ENCODE assay signal across 20 cellular contexts in genomic region chr6:104710543-104711335, GRCh38.
DNase-seq lines count a peak whose midpoint lies in the region; ATAC-seq, FAIRE-seq and TF ChIP-seq lines count a peak whose summit lies in the region.
"Had no signal": no experiment of that assay in that cellular context is flagged by ENCODE, and none has a peak within 500 bp of the region (broad histone marks: within the 10 kb centered on the region; RNA-seq: fewer than 3 reads in every experiment).

No MANE protein-coding gene starts in this region.

- H3K4me2 ChIP-seq in A549 (peak overlapping the region; percentile 45), PC-3 (ENCODE audit: low read length) (peak overlapping the region; percentile 32)

- no peak for FAIRE-seq in A549 (lab: Jason Lieb, UNC)
- FAIRE-seq: GM12891, K562, small intestine had no signal

- H3K4me3 ChIP-seq in A549 (no peak overlapping the region), PC-3 (ENCODE audit: low read length) (no peak overlapping the region), right cardiac atrium (ENCODE audit: low read length) (no peak overlapping the region), heart right ventricle (no peak overlapping the region)
- H3K4me3 ChIP-seq: adrenal gland, K562, MG63, mucosa of descending colon had no signal

- BruUV-seq in PC-3 (replicated peaks; lab: Mats Ljungman, UMichigan), result no TSS peak

- H3K4me1 ChIP-seq in A549, result peaks cover 16% of the 10 kb centered on the region; the same call in 2 of the 3 replicates
- H3K4me1 ChIP-seq in PC-3 (ENCODE audit: insufficient read depth, low read length), result peaks cover 25% of the 10 kb centered on the region
- no peaks in the 10 kb centered on the region for H3K4me1 ChIP-seq in right cardiac atrium (ENCODE audit: control insufficient read depth, insufficient read depth, low read length)
- peaks cover 0 to 6% (median 0%) of the 10 kb centered on the region in 9 donors for H3K4me1 ChIP-seq in heart right ventricle
- H3K4me1 ChIP-seq: adrenal gland had no signal

- no peak for TF ChIP-seq CTCF in A549 (IDR thresholded peaks at IDR 0.05)
- no peak for TF ChIP-seq CTCF in PC-3 (conservative IDR thresholded peaks at IDR 0.05; ENCODE audit: low read depth, low read length)
- TF ChIP-seq CTCF in heart right ventricle (IDR thresholded peaks at IDR 0.05), result no peak

- no peaks in the 10 kb centered on the region for H3K27me3 ChIP-seq in PC-3 (ENCODE audit: low read length)
- no peaks in the 10 kb centered on the region for H3K27me3 ChIP-seq in right cardiac atrium (ENCODE audit: control insufficient read depth, insufficient read depth)
- no peaks in the 10 kb centered on the region for H3K27me3 ChIP-seq in heart right ventricle
- H3K27me3 ChIP-seq: adrenal gland, MG63 had no signal

- peak overlapping the region; percentile 16; the same call in 1 of the 2 replicates for H3K9ac ChIP-seq in PC-3 (ENCODE audit: low read length)

- POLR2A ChIA-PET in A549 (lab: Yijun Ruan, JAX) (no interaction called here), PC-3 (lab: Charles Lee; ENCODE audit: unreplicated experiment) (no interaction called here)

- no peaks in the 10 kb centered on the region for H4K20me1 ChIP-seq in PC-3 (ENCODE audit: low read length)

- no peak overlapping the region for H2AFZ ChIP-seq in PC-3 (ENCODE audit: low read length)

- H3K36me3 ChIP-seq in PC-3 (ENCODE audit: low read depth, low read length) (no peaks in the 10 kb centered on the region), heart right ventricle (no peaks in the 10 kb centered on the region)
- H3K36me3 ChIP-seq: adrenal gland, MG63 had no signal

- TF ChIP-seq RAD21 in A549 (conservative IDR thresholded peaks at IDR 0.05 in 1 of 2, IDR thresholded peaks at IDR 0.05 in 1 of 2), result no peak

- H3K9me3 ChIP-seq in A549 (no peaks in the 10 kb centered on the region), PC-3 (ENCODE audit: low read length) (no peaks in the 10 kb centered on the region), right cardiac atrium (ENCODE audit: control insufficient read depth, low read length) (no peaks in the 10 kb centered on the region), heart right ventricle (peaks cover 0 to 10% (median 0%) of the 10 kb centered on the region in 11 donors)
- H3K9me3 ChIP-seq: adrenal gland, MG63, mucosa of descending colon had no signal

- no peak for TF ChIP-seq EP300 in A549 (IDR thresholded peaks at IDR 0.05)

- H3K27ac ChIP-seq in A549, result no peak overlapping the region
- H3K27ac ChIP-seq in PC-3 (ENCODE audit: low read length), result peak overlapping the region; percentile 71
- no peak overlapping the region for H3K27ac ChIP-seq in right cardiac atrium (ENCODE audit: low read length)
- no peak overlapping the region for H3K27ac ChIP-seq in heart right ventricle
- H3K27ac ChIP-seq: adrenal gland had no signal

- ATAC-seq in A549 (peak; percentile 24 to 43; a peak in 4 of 6 replicates), PC-3 (peak; percentile 37; the same call in 1 of the 2 replicates), right cardiac atrium (no peak), heart right ventricle (no peak)
- ATAC-seq: CD8-positive, alpha-beta T cell; Right ventricle myocardium inferior had no signal

- TF ChIP-seq POLR2A in A549 (IDR thresholded peaks at IDR 0.05; ENCODE audit: low read length), result no peak

- H3K9me2 ChIP-seq in PC-3 (replicated peaks; ENCODE audit: low read length), result no peaks in the 10 kb centered on the region

- WGBS in A549 (ENCODE audit: missing lambda C conversion rate), result 49% methylated on average over 4 of the region's 4 CpGs
- WGBS in right cardiac atrium, result 88% methylated on average over 4 of the region's 4 CpGs
- 88 to 89% methylated on average over 4 of the region's 4 CpGs for WGBS in heart right ventricle, 2 donors

- CTCF ChIA-PET in A549 (lab: Yijun Ruan, JAX) (no interaction called here), PC-3 (lab: Charles Lee) (no interaction called here)

- intact Hi-C loops in PC-3 (cut with micrococcal nuclease), result no loop called here
- intact Hi-C loops in posterior cingulate gyrus (cut with DNase I), result no loop called here
- intact Hi-C loops in right cardiac atrium (cut with DNase I), result no loop called here
- intact Hi-C loops in heart right ventricle (cut with DNase I), result no loop called here

- no peak for DNase-seq in A549 (ENCODE audit: low read depth in 1 of 2, low spot score in 1 of 2)
- peak; percentile 15 for DNase-seq in ELR (ENCODE audit: low read depth)
- DNase-seq in PC-3, result peak; percentile 38
- DNase-seq in iris pigment epithelial cell (ENCODE audit: low read depth), result peak; percentile 67
- no peak for DNase-seq in activated gamma-delta T cell treated with Interleukin-2 at 50 U/mL for 16 hours
- no peak for DNase-seq in posterior cingulate gyrus
- no peak for DNase-seq in right cardiac atrium
- no peak for DNase-seq in heart right ventricle
- DNase-seq: activated T-cell treated with anti-CD3 and anti-CD28 coated beads, Interleukin-2, amount 50 U/mL, for 1 hour; adrenal gland; CD8-positive, alpha-beta T cell; cortex of kidney; stimulated activated naive CD4-positive, alpha-beta T cell treated with Interleukin-2 at 50 U/mL for 16 hours; T-helper 1 cell had no signal

- no peaks in the 10 kb centered on the region for H3K79me2 ChIP-seq in PC-3 (ENCODE audit: low read length)

- H3F3A ChIP-seq in PC-3 (ENCODE audit: low read length, unreplicated experiment), result no peaks in the 10 kb centered on the region

TF ChIP-seq in A549, 52 proteins besides CTCF, POLR2A, EP300 and RAD21:
- TF ChIP-seq MAFK (IDR thresholded peaks at IDR 0.05; ENCODE audit: partially characterized antibody) (no peak), POLR2AphosphoS2 (conservative IDR thresholded peaks at IDR 0.05; ENCODE audit: low read length) (no peak)

Comparison
In these comparisons a context has a peak if more than half of its experiments do, and no peak if none do; other contexts are left out.
1. ATAC-seq: peak in A549 (2 of 2) and PC-3 (single experiment); none in right cardiac atrium (0 of 2) and heart right ventricle (0 of 8).
2. DNase-seq: peak in ELR (single experiment), PC-3 (single experiment) and iris pigment epithelial cell (single experiment); none in A549 (0 of 2), activated gamma-delta T cell treated with Interleukin-2 at 50 U/mL for 16 hours (single experiment), posterior cingulate gyrus (0 of 10), right cardiac atrium (0 of 3) and heart right ventricle (0 of 2).